ENCODE assay signal across 1 cellular context in the genomic region with DNA sequence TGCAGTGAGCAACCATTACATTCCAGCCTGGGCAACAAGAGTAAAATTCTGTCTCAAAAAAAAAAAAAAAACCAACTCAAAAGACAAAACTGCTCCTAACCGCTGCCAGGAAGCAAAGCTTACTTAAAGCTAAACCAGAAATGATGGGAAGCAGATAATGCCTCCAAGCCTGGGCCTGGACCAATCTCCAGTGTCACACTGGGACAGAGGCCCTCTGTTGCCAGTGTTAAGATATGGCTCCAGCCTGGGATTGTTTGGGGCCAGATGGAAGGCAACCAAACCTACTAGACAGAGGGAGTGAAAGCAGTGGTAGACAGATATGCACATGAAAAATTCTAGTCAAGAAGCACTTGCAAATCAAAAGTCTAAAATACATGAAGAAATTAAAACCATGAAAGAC.
TF ChIP-seq lines count a peak whose summit lies in the region.

No MANE protein-coding gene starts in this region.

TF ChIP-seq in GM23338, 12 proteins besides CTCF, POLR2A, EP300 and RAD21:
- no peak for TF ChIP-seq ZNF462 (CRISPR knock-in tag; IDR thresholded peaks at IDR 0.05)
- TF ChIP-seq CREB1 (CRISPR knock-in tag; IDR thresholded peaks at IDR 0.05; ENCODE audit: low read depth) = no peak
- TF ChIP-seq EZH2phosphoT487 (IDR thresholded peaks at IDR 0.05; ENCODE audit: unreplicated experiment) = no peak
- TF ChIP-seq NANOG (IDR thresholded peaks at IDR 0.05; ENCODE audit: borderline replicate concordance) = no peak
- TF ChIP-seq, protein P1, sequence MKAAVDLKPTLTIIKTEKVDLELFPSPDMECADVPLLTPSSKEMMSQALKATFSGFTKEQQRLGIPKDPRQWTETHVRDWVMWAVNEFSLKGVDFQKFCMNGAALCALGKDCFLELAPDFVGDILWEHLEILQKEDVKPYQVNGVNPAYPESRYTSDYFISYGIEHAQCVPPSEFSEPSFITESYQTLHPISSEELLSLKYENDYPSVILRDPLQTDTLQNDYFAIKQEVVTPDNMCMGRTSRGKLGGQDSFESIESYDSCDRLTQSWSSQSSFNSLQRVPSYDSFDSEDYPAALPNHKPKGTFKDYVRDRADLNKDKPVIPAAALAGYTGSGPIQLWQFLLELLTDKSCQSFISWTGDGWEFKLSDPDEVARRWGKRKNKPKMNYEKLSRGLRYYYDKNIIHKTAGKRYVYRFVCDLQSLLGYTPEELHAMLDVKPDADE (IDR thresholded peaks at IDR 0.05) = no peak
- TF ChIP-seq ZNF114 (CRISPR knock-in tag; IDR thresholded peaks at IDR 0.05) = no peak
- TF ChIP-seq EZH2 (IDR thresholded peaks at IDR 0.05; ENCODE audit: low read depth, unreplicated experiment) = no peak
- TF ChIP-seq, protein P2, sequence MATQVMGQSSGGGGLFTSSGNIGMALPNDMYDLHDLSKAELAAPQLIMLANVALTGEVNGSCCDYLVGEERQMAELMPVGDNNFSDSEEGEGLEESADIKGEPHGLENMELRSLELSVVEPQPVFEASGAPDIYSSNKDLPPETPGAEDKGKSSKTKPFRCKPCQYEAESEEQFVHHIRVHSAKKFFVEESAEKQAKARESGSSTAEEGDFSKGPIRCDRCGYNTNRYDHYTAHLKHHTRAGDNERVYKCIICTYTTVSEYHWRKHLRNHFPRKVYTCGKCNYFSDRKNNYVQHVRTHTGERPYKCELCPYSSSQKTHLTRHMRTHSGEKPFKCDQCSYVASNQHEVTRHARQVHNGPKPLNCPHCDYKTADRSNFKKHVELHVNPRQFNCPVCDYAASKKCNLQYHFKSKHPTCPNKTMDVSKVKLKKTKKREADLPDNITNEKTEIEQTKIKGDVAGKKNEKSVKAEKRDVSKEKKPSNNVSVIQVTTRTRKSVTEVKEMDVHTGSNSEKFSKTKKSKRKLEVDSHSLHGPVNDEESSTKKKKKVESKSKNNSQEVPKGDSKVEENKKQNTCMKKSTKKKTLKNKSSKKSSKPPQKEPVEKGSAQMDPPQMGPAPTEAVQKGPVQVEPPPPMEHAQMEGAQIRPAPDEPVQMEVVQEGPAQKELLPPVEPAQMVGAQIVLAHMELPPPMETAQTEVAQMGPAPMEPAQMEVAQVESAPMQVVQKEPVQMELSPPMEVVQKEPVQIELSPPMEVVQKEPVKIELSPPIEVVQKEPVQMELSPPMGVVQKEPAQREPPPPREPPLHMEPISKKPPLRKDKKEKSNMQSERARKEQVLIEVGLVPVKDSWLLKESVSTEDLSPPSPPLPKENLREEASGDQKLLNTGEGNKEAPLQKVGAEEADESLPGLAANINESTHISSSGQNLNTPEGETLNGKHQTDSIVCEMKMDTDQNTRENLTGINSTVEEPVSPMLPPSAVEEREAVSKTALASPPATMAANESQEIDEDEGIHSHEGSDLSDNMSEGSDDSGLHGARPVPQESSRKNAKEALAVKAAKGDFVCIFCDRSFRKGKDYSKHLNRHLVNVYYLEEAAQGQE (IDR thresholded peaks at IDR 0.05; ENCODE audit: unreplicated experiment) = no peak
- no peak for TF ChIP-seq JUNB (IDR thresholded peaks at IDR 0.05; ENCODE audit: unreplicated experiment)
- no peak for TF ChIP-seq POLR2AphosphoS5 (IDR thresholded peaks at IDR 0.05; ENCODE audit: low read depth)
- no peak for TF ChIP-seq STAT1 (IDR thresholded peaks at IDR 0.05; ENCODE audit: unreplicated experiment)
- TF ChIP-seq ZNF331 (CRISPR knock-in tag; IDR thresholded peaks at IDR 0.05; ENCODE audit: low read depth) = no peak
